In genomic region chr3:6929918-6930317, GRCh38 we compare ENCODE assay signal across 6 cellular contexts.
"Had no signal": no experiment of that assay in that cellular context is flagged by ENCODE, and none has a peak within 500 bp of the region (broad histone marks: within the 10 kb centered on the region; RNA-seq: fewer than 3 reads in every experiment).

No MANE protein-coding gene starts in this region.

- H3K4me3 ChIP-seq: GM23338 had no signal

- DNase-seq: H9, HCEC 1CT had no signal

- FAIRE-seq: H1, H54, HTR-8/SVneo had no signal

- H2AFZ ChIP-seq: GM23338 had no signal

- H3K4me2 ChIP-seq: GM23338 had no signal

- ATAC-seq: GM23338 had no signal
